ENCODE assay signal across 20 cellular contexts in genomic region chr14:97442363-97442762, GRCh38.
DNase-seq lines count a peak whose midpoint lies in the region; ATAC-seq and TF ChIP-seq lines count a peak whose summit lies in the region.
"Had no signal": no experiment of that assay in that cellular context is flagged by ENCODE, and none has a peak within 500 bp of the region (broad histone marks: within the 10 kb centered on the region; RNA-seq: fewer than 3 reads in every experiment).

No MANE protein-coding gene starts in this region.

- peaks cover 0 to 9% of the 10 kb centered on the region in 2 donors for H3K4me1 ChIP-seq in naive thymus-derived CD4-positive, alpha-beta T cell (ENCODE audit: control insufficient read depth in 2 of 2, insufficient read depth in 2 of 2, low read length in 2 of 2)
- H3K4me1 ChIP-seq: adrenal gland, esophagus muscularis mucosa had no signal

- peak overlapping the region; percentile 51 to 88 (median 68) for H3K27ac Mint-ChIP-seq in naive thymus-derived CD4-positive, alpha-beta T cell
- H3K27ac Mint-ChIP-seq: CD14-positive monocyte, mesothelial cell of epicardium, type B pancreatic cell had no signal

- H3K9me3 ChIP-seq in naive thymus-derived CD4-positive, alpha-beta T cell (ENCODE audit: control insufficient read depth in 2 of 3, low read length in 3 of 3), result no peaks in the 10 kb centered on the region
- H3K9me3 ChIP-seq: adrenal gland, esophagus muscularis mucosa, MG63, SK-N-SH had no signal

- H3K4me1 Mint-ChIP-seq in activated T-cell treated with anti-CD3 and anti-CD28 coated beads, Interleukin-2, amount 50 U/mL, for 4 hours (ENCODE audit: low read depth), result peaks cover 12% of the 10 kb centered on the region
- H3K4me1 Mint-ChIP-seq in naive thymus-derived CD4-positive, alpha-beta T cell, result peaks cover 10 to 36% (median 22%) of the 10 kb centered on the region in 7 donors
- H3K4me1 Mint-ChIP-seq: CD14-positive monocyte, mesothelial cell of epicardium had no signal

- TF ChIP-seq CTCF in GM12865 (IDR thresholded peaks at IDR 0.05; ENCODE audit: insufficient read depth, low read depth, low read length, missing control alignments), result no peak

- ATAC-seq in activated T-cell treated with anti-CD3 and anti-CD28 coated beads, Interleukin-2, amount 50 U/mL, for 4 hours, result peak; percentile 76 to 77
- ATAC-seq in naive thymus-derived CD4-positive, alpha-beta T cell, result peak; percentile 57
- ATAC-seq in HG03432 (IDR thresholded peaks at IDR 0.05; ENCODE audit: unreplicated experiment), result no peak
- no peak for ATAC-seq in GM18511 (IDR thresholded peaks at IDR 0.05; ENCODE audit: unreplicated experiment)
- ATAC-seq: left colon had no signal

- DNase-seq in activated T-cell treated with anti-CD3 and anti-CD28 coated beads for 48 hours (ENCODE audit: low read depth) (peak; percentile 22), activated T-cell treated with anti-CD3 and anti-CD28 coated beads for 4 hours (no peak), GM12865 (ENCODE audit: low read depth) (peak; percentile 94), GF-D8 (lab: John Stamatoyannopoulos, UW) (no peak)
- no peak for DNase-seq in activated T-cell treated with anti-CD3 and anti-CD28 coated beads, Interleukin-2, amount 50 U/mL, for 4 hours
- DNase-seq in naive thymus-derived CD4-positive, alpha-beta T cell, result peak in 5 of 9 donors; percentile 10 to 42 (median 13)
- DNase-seq: ACHN, adrenal gland, left colon, MG63, NCI-H1694, SK-N-SH, small intestine had no signal

- intact Hi-C loops in naive thymus-derived CD4-positive, alpha-beta T cell (cut with micrococcal nuclease), result loop anchor here in 1 of 2 donors (2.0 kb wide), 1 partner anchor 16 kb away; no protein-coding TSS in a partner anchor

- H3K27me3 Mint-ChIP-seq in activated T-cell treated with anti-CD3 and anti-CD28 coated beads, Interleukin-2, amount 50 U/mL, for 4 hours (ENCODE audit: low read depth), result no peaks in the 10 kb centered on the region
- H3K27me3 Mint-ChIP-seq in naive thymus-derived CD4-positive, alpha-beta T cell, result no peaks in the 10 kb centered on the region
- H3K27me3 Mint-ChIP-seq: type B pancreatic cell had no signal

- no peaks in the 10 kb centered on the region for H3K36me3 ChIP-seq in naive thymus-derived CD4-positive, alpha-beta T cell (ENCODE audit: control insufficient read depth in 2 of 3, insufficient read depth in 3 of 3, low read length in 3 of 3)
- H3K36me3 ChIP-seq: adrenal gland, cardiac muscle cell, esophagus muscularis mucosa, MG63 had no signal

- H3K9me3 Mint-ChIP-seq in activated T-cell treated with anti-CD3 and anti-CD28 coated beads, Interleukin-2, amount 50 U/mL, for 4 hours, result no peaks in the 10 kb centered on the region
- H3K9me3 Mint-ChIP-seq in naive thymus-derived CD4-positive, alpha-beta T cell, result peaks cover 0 to 8% (median 0%) of the 10 kb centered on the region in 11 donors
- H3K9me3 Mint-ChIP-seq: type B pancreatic cell had no signal

- no peak overlapping the region for H3K27ac ChIP-seq in naive thymus-derived CD4-positive, alpha-beta T cell (ENCODE audit: low read depth, low read length)
- H3K27ac ChIP-seq: adrenal gland, cardiac muscle cell, esophagus muscularis mucosa had no signal

- no peak overlapping the region for H3K4me3 Mint-ChIP-seq in activated T-cell treated with anti-CD3 and anti-CD28 coated beads, Interleukin-2, amount 50 U/mL, for 4 hours
- peak overlapping the region in 4 of 10 donors; percentile 2 to 52 (median 20) for H3K4me3 Mint-ChIP-seq in naive thymus-derived CD4-positive, alpha-beta T cell
- H3K4me3 Mint-ChIP-seq: CD14-positive monocyte, mesothelial cell of epicardium, type B pancreatic cell had no signal

- POLR2A ChIA-PET in naive thymus-derived CD4-positive, alpha-beta T cell (lab: Charles Lee), result interaction anchor here (0.6 kb wide), 1 partner anchor 224 kb away, joined by 3 read pairs; no protein-coding TSS in a partner anchor

- peak overlapping the region; percentile 42; the same call in 1 of the 2 replicates for H3K4me3 ChIP-seq in GM12865 (ENCODE audit: low read depth, low read length)
- H3K4me3 ChIP-seq in naive thymus-derived CD4-positive, alpha-beta T cell (ENCODE audit: low read length), result no peak overlapping the region
- H3K4me3 ChIP-seq: adrenal gland, cardiac muscle cell, esophagus muscularis mucosa, MG63 had no signal

- no peaks in the 10 kb centered on the region for H3K36me3 Mint-ChIP-seq in activated T-cell treated with anti-CD3 and anti-CD28 coated beads, Interleukin-2, amount 50 U/mL, for 4 hours (ENCODE audit: insufficient read depth)
- H3K36me3 Mint-ChIP-seq in naive thymus-derived CD4-positive, alpha-beta T cell, result peaks cover 0 to 10% (median 0%) of the 10 kb centered on the region in 5 donors
- H3K36me3 Mint-ChIP-seq: CD14-positive monocyte, mesothelial cell of epicardium, type B pancreatic cell had no signal

- CTCF ChIA-PET in naive thymus-derived CD4-positive, alpha-beta T cell (lab: Charles Lee), result no interaction called here

- H3K27me3 ChIP-seq in naive thymus-derived CD4-positive, alpha-beta T cell (ENCODE audit: control insufficient read depth in 2 of 2, insufficient read depth in 2 of 2, low read length in 2 of 2), result no peaks in the 10 kb centered on the region
- H3K27me3 ChIP-seq: adrenal gland, cardiac muscle cell, esophagus muscularis mucosa, MG63 had no signal

Comparison
In these comparisons a context has a peak if more than half of its experiments do, and no peak if none do; other contexts are left out.
1. DNase-seq: peak in activated T-cell treated with anti-CD3 and anti-CD28 coated beads for 48 hours (single experiment), GM12865 (single experiment) and naive thymus-derived CD4-positive, alpha-beta T cell (5 of 9); none in activated T-cell treated with anti-CD3 and anti-CD28 coated beads for 4 hours (single experiment), activated T-cell treated with anti-CD3 and anti-CD28 coated beads, Interleukin-2, amount 50 U/mL, for 4 hours (single experiment) and GF-D8 (single experiment).
2. ATAC-seq: peak in activated T-cell treated with anti-CD3 and anti-CD28 coated beads, Interleukin-2, amount 50 U/mL, for 4 hours (2 of 2) and naive thymus-derived CD4-positive, alpha-beta T cell (single experiment); none in HG03432 (single experiment) and GM18511 (single experiment).